1 cellular context compared by ENCODE assay signal in the genomic region with DNA sequence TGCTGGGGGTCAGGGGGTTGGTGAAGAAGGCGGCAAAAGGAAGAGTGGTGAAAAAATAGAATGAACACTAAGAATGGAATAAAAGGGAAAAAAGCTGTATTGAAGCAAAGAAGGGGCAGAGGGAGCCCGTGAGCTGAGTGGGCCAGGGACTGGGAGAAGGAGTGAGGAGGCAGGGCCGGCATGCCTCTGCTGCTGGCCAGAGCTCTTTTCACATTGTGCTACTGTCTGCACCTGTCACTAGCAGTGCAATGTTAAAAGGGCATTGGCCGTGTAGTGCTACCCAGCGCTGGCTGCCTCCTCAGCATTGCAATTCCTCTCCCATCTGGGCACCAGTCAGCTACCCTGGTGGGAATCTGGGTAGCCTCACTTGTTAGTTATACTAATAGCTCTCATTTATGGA.
TF ChIP-seq lines count a peak whose summit lies in the region.

No MANE protein-coding gene starts in this region.

TF ChIP-seq in neural cell, 6 proteins besides CTCF, POLR2A, EP300 and RAD21 (continued from another document):
- TF ChIP-seq, protein P1, sequence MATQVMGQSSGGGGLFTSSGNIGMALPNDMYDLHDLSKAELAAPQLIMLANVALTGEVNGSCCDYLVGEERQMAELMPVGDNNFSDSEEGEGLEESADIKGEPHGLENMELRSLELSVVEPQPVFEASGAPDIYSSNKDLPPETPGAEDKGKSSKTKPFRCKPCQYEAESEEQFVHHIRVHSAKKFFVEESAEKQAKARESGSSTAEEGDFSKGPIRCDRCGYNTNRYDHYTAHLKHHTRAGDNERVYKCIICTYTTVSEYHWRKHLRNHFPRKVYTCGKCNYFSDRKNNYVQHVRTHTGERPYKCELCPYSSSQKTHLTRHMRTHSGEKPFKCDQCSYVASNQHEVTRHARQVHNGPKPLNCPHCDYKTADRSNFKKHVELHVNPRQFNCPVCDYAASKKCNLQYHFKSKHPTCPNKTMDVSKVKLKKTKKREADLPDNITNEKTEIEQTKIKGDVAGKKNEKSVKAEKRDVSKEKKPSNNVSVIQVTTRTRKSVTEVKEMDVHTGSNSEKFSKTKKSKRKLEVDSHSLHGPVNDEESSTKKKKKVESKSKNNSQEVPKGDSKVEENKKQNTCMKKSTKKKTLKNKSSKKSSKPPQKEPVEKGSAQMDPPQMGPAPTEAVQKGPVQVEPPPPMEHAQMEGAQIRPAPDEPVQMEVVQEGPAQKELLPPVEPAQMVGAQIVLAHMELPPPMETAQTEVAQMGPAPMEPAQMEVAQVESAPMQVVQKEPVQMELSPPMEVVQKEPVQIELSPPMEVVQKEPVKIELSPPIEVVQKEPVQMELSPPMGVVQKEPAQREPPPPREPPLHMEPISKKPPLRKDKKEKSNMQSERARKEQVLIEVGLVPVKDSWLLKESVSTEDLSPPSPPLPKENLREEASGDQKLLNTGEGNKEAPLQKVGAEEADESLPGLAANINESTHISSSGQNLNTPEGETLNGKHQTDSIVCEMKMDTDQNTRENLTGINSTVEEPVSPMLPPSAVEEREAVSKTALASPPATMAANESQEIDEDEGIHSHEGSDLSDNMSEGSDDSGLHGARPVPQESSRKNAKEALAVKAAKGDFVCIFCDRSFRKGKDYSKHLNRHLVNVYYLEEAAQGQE (IDR thresholded peaks at IDR 0.05; ENCODE audit: borderline replicate concordance) = no peak
